8 cellular contexts compared by ENCODE assay signal in the genomic region with DNA sequence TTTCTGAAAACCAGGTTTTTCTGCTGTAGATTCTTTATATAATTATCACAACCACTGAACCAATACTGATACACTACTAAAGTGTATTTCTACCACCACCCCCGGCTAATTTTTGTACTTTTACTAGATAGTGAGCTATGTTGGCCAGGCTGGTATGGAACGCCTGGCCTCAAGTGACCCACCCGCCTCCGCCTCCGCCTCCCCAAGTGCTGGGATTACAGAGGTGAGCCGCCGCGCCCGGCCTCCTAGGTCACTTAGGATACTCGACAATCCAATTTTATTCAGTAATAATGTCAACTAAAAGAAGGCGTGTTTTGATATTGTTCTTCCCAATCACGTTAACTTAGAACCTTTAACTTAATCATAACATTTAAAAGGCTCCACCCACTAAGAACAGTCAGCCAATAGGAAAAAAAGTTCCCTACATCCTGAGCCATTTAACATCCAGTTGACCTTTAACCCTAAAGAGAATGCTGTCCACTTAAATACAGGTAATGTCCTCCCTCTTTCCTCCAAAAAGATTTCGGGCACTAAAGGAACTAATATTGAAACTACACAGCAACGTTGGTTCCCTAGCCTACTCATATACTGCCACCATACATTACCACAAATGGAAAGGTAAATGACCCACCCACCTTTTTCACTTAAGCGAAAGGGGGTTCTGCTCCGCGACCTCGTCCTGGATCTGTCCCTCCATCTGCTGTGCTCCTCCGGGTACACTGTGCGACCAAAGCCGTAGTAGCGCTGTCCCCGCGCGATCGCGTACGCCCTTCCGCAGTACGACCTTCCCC. TPM values are rescaled to one million over a fixed set of nuclear protein-coding genes. Genes with fewer than 3 reads are reported as not detected.
A peak's percentile ranks its signal among the peaks of the same experiment; 100 is the strongest.
DNase-seq lines count a peak whose midpoint lies in the region; ATAC-seq, FAIRE-seq and TF ChIP-seq lines count a peak whose summit lies in the region.

No MANE protein-coding gene starts in this region.

- H3K9ac ChIP-seq in GM12878 (ENCODE audit: control insufficient read depth, insufficient read depth, low read length) = peak overlapping the region; percentile 99
- peak overlapping the region; percentile 94 to 97 for H3K9ac ChIP-seq in kidney (ENCODE audit: low read length in 2 of 2)

- in situ Hi-C loops in GM12878 (cut with MboI) = loop anchor here (25.0 kb wide), 1 partner anchor 1459 kb away; a partner anchor contains a TSS

- peak overlapping the region; percentile 85 for H3K4me2 ChIP-seq in GM12878 (ENCODE audit: control insufficient read depth, insufficient read depth)

- WGBS in GM12878 (ENCODE audit: insufficient coverage, insufficient replicate concordance, low lambda C conversion rate, missing lambda C conversion rate) = 22% methylated on average over 30 of the region's 30 CpGs
- WGBS in suprapubic skin = 22% methylated on average over 30 of the region's 30 CpGs

- DNase-seq in LoVo (ENCODE audit: low spot score) (peak; percentile 36), GM12878 (ENCODE audit: low read depth, low spot score) (no peak), kidney (no peak), suprapubic skin (ENCODE audit: low spot score in 2 of 2) (no peak), H4 (ENCODE audit: low spot score) (no peak), GM10266 (ENCODE audit: extremely low spot score) (no peak), nucleus accumbens (lab: John Stamatoyannopoulos, UW) (no peak)

- RAD21 ChIA-PET in GM12878 (lab: Charles Lee; ENCODE audit: unreplicated experiment) = no interaction called here

- TF ChIP-seq RAD21 in GM12878 (IDR thresholded peaks at IDR 0.05; ENCODE audit: insufficient read depth, low read depth, low read length) = no peak

- TF ChIP-seq POLR2A in GM12878 (IDR thresholded peaks at IDR 0.05; ENCODE audit: low read depth, low read length) (no peak), suprapubic skin (IDR thresholded peaks at IDR 0.05) (no peak)

- H3K9me3 ChIP-seq in GM12878 (replicated peaks; ENCODE audit: control insufficient read depth, insufficient read depth, low read length) (no peaks in the 10 kb centered on the region), kidney (ENCODE audit: control insufficient read depth in 1 of 2, low read length in 2 of 2) (no peaks in the 10 kb centered on the region), suprapubic skin (no peaks in the 10 kb centered on the region)

- CTCF ChIA-PET in GM12878 (lab: Yijun Ruan, JAX) = interaction anchor here (1.0 to 3.3 kb wide), 3 partner anchors 9 to 236 kb away, joined by 3 to 10 read pairs (median 5); a partner anchor contains a TSS

- TF ChIP-seq CTCF in GM12878 (IDR thresholded peaks at IDR 0.05 in 2 of 3, conservative IDR thresholded peaks at IDR 0.05 in 1 of 3; ENCODE audit: control insufficient read depth in 2 of 3, extremely low read depth in 1 of 3, insufficient read depth in 1 of 3, low read depth in 3 of 3, low read length in 3 of 3) (no peak), kidney (IDR thresholded peaks at IDR 0.05; ENCODE audit: borderline replicate concordance, extremely low read depth, insufficient read depth) (no peak), suprapubic skin (IDR thresholded peaks at IDR 0.05) (no peak), GM10266 (IDR thresholded peaks at IDR 0.05; ENCODE audit: control insufficient read depth, insufficient read depth, low read depth, missing control alignments) (no peak)

- H2AFZ ChIP-seq in GM12878 (ENCODE audit: control insufficient read depth, low read depth, low read length) = no peak overlapping the region

- H3K4me3 ChIP-seq in GM08714 (ENCODE audit: low read length) = peak overlapping the region; percentile 91
- peak overlapping the region; percentile 97 for H3K4me3 ChIP-seq in GM12878
- H3K4me3 ChIP-seq in kidney (ENCODE audit: low read length in 2 of 2) = peak overlapping the region; percentile 99 to 100
- peak overlapping the region; percentile 80 for H3K4me3 ChIP-seq in suprapubic skin

- H3K4me1 ChIP-seq in GM12878 (ENCODE audit: control insufficient read depth, insufficient read depth, low read length) = peaks cover 9% of the 10 kb centered on the region
- H3K4me1 ChIP-seq in kidney (ENCODE audit: control insufficient read depth in 1 of 2, insufficient read depth in 1 of 2, low read depth in 1 of 2, low read length in 2 of 2) = peaks cover 5 to 11% of the 10 kb centered on the region in 2 donors
- peaks cover 32% of the 10 kb centered on the region for H3K4me1 ChIP-seq in suprapubic skin

- H4K20me1 ChIP-seq in GM12878 (ENCODE audit: control insufficient read depth, insufficient read depth) = peaks cover 3% of the 10 kb centered on the region

- H3K36me3 ChIP-seq in GM12878 (ENCODE audit: control insufficient read depth in 2 of 2, insufficient read depth in 2 of 2, low read length in 1 of 2) (peaks cover 0 to 23% of the 10 kb centered on the region in 2 experiments; a peak in 3 of 4 replicates), kidney (ENCODE audit: control insufficient read depth in 1 of 2, insufficient read depth in 2 of 2, low read length in 2 of 2) (peaks cover 23 to 43% of the 10 kb centered on the region in 2 donors), suprapubic skin (peaks cover 41% of the 10 kb centered on the region)

- H3K79me2 ChIP-seq in GM12878 (ENCODE audit: control insufficient read depth, insufficient read depth, low read length) = peaks cover 46% of the 10 kb centered on the region

- SMC1A ChIA-PET in GM12878 (lab: Charles Lee; ENCODE audit: uncharacterized antibody, unreplicated experiment) = interaction anchor here (0.7 to 0.9 kb wide), 2 partner anchors 9 to 107 kb away, joined by 3 read pairs; no protein-coding TSS in a partner anchor

- BruUV-seq in GM12878 (replicated peaks; lab: Mats Ljungman, UMichigan) = no TSS peak

- intact Hi-C loops in GM12878 (cut with micrococcal nuclease; ENCODE audit: unreplicated experiment) (loop anchor here (5.0 to 10.0 kb wide), 2 partner anchors 91 to 559 kb away; a partner anchor contains a TSS), kidney (cut with DNase I) (no loop called here)

- H3K27me3 ChIP-seq in GM12878 (replicated peaks in 1 of 2; ENCODE audit: control insufficient read depth in 2 of 2, insufficient read depth in 2 of 2, low read length in 1 of 2) (no peaks in the 10 kb centered on the region), suprapubic skin (no peaks in the 10 kb centered on the region)

- peak; percentile 19 for ATAC-seq in GM12878

- FAIRE-seq in GM12878 (lab: Jason Lieb, UNC) (no peak), kidney (lab: Jason Lieb, UNC) (no peak)

- POLR2A ChIA-PET in GM12878 (lab: Charles Lee) = interaction anchor here (0.6 to 1.8 kb wide), 2 partner anchors 14 to 1065 kb away, joined by 5 to 14 read pairs; a partner anchor contains a TSS

- TF ChIP-seq EP300 in GM12878 (IDR thresholded peaks at IDR 0.05; ENCODE audit: borderline replicate concordance in 1 of 2, control insufficient read depth in 1 of 2, low read depth in 2 of 2, low read length in 2 of 2) (no peak), suprapubic skin (IDR thresholded peaks at IDR 0.05) (no peak)

- H3K27ac ChIP-seq in GM12878 (ENCODE audit: control insufficient read depth, insufficient read depth) (peak overlapping the region; percentile 97), kidney (ENCODE audit: low read depth in 2 of 2, low read length in 2 of 2) (peak overlapping the region; percentile 97 to 98), suprapubic skin (peak overlapping the region; percentile 99)

RNA-seq across cellular contexts. Expression of a gene that starts 1.2 kb away (rescaled TPM):
- 479 and 538 TPM in 2 replicates for total RNA-seq in GM12878 (2013; cell fraction: nucleolus; rRNA removed)
- total RNA-seq in GM12878 (2014; rRNA removed) (72.1 and 84.6 TPM in 2 replicates), GM12878 (2014; rRNA removed; fragmentation: Illumina TruSeq; extraction: Trizol) (114 and 115 TPM in 2 replicates), GM12878 (2021) (67.4 and 78.2 TPM in 2 replicates), kidney (123 TPM), suprapubic skin (100 to 1,000 TPM in 3 of 4 donors, 10 to 100 TPM in 1; 78.9 to 304 (median 120) TPM)
- 90.1 TPM for polyA plus RNA-seq in GM12878 (2011; ENCODE audit: low read depth)
- polyA plus RNA-seq in GM12878 (2011; rRNA removed) (128 and 232 TPM in 2 replicates), GM12878 (2014; fragmentation: Illumina TruSeq; extraction: Trizol) (88.5 and 118 TPM in 2 replicates), GM12878 (2014; fragmentation: Nextera tagmentation; extraction: Ambion mirVana) (10 to 100 TPM; 23.5 to 48.3 TPM), GM12878 (2014; rRNA removed) (103 and 125 TPM in 2 replicates), GM12878 (2016; fragmentation: Nextera tagmentation; extraction: Ambion mirVana) (10 to 100 TPM; 91.5 to 99.1 TPM), kidney (ENCODE audit: insufficient read depth, low read depth, low replicate concordance) (118 TPM)
- polyA plus RNA-seq in GM12878 (2011; cell fraction: cytosol; rRNA removed) = 69.9 and 105 TPM in 2 replicates
- 436 and 505 TPM in 2 replicates for polyA plus RNA-seq in GM12878 (2011; cell fraction: nucleus; rRNA removed)
- polyA plus RNA-seq in GM12878 (2012) = 121 and 150 TPM in 2 replicates
- polyA minus RNA-seq in GM12878 (2011; rRNA and poly(A)+ RNA removed) = 72.9 and 96.0 TPM in 2 replicates
- 36.5 and 49.1 TPM in 2 replicates for polyA minus RNA-seq in GM12878 (2011; cell fraction: cytosol; rRNA and poly(A)+ RNA removed)
- 150 and 177 TPM in 2 replicates for polyA minus RNA-seq in GM12878 (2011; cell fraction: nucleus; rRNA and poly(A)+ RNA removed)
- 23.1 and 31.2 TPM in 2 replicates for total RNA-seq in H4 (2014; rRNA removed; shearing (Covaris generic))

RNA-seq across cellular contexts. Expression of a gene that starts 13.7 kb away (rescaled TPM):
- 15.0 and 17.3 TPM in 2 replicates for total RNA-seq in GM12878 (2013; cell fraction: nucleolus; rRNA removed)
- 31.9 and 38.5 TPM in 2 replicates for total RNA-seq in GM12878 (2014; rRNA removed)
- 62.1 and 62.6 TPM in 2 replicates for total RNA-seq in GM12878 (2014; rRNA removed; fragmentation: Illumina TruSeq; extraction: Trizol)
- 29.2 and 30.0 TPM in 2 replicates for total RNA-seq in GM12878 (2021)
- 34.2 TPM for polyA plus RNA-seq in GM12878 (2011; ENCODE audit: low read depth)
- 49.2 and 80.1 TPM in 2 replicates for polyA plus RNA-seq in GM12878 (2011; rRNA removed)
- 12.1 and 13.2 TPM in 2 replicates for polyA plus RNA-seq in GM12878 (2011; cell fraction: cytosol; rRNA removed)
- polyA plus RNA-seq in GM12878 (2011; cell fraction: nucleus; rRNA removed) = 12.5 and 12.6 TPM in 2 replicates
- 68.3 and 73.1 TPM in 2 replicates for polyA plus RNA-seq in GM12878 (2012)
- 70.5 and 76.8 TPM in 2 replicates for polyA plus RNA-seq in GM12878 (2014; fragmentation: Illumina TruSeq; extraction: Trizol)
- 10 to 100 TPM; 20.3 to 31.3 TPM for polyA plus RNA-seq in GM12878 (2014; fragmentation: Nextera tagmentation; extraction: Ambion mirVana)
- 32.9 and 38.0 TPM in 2 replicates for polyA plus RNA-seq in GM12878 (2014; rRNA removed)
- 10 to 100 TPM; 34.8 to 35.8 TPM for polyA plus RNA-seq in GM12878 (2016; fragmentation: Nextera tagmentation; extraction: Ambion mirVana)
- polyA minus RNA-seq in GM12878 (2011; rRNA and poly(A)+ RNA removed) = 8.5 and 10.7 TPM in 2 replicates
- 3.2 and 5.9 TPM in 2 replicates for polyA minus RNA-seq in GM12878 (2011; cell fraction: cytosol; rRNA and poly(A)+ RNA removed)
- 6.4 and 12.8 TPM in 2 replicates for polyA minus RNA-seq in GM12878 (2011; cell fraction: nucleus; rRNA and poly(A)+ RNA removed)
- total RNA-seq in kidney = 53.8 TPM
- 91.5 TPM for polyA plus RNA-seq in kidney (ENCODE audit: insufficient read depth, low read depth, low replicate concordance)
- total RNA-seq in suprapubic skin = 10 to 100 TPM; 37.2 to 57.9 (median 46.2) TPM
- total RNA-seq in H4 (2014; rRNA removed; shearing (Covaris generic)) = 45.7 and 46.9 TPM in 2 replicates

RNA-seq across cellular contexts. Expression of a gene that starts 26.3 kb away (rescaled TPM):
- 0.27 TPM in 1 of 2 replicates, not detected in the other for total RNA-seq in GM12878 (2013; cell fraction: nucleolus; rRNA removed)
- total RNA-seq in GM12878 (2014; rRNA removed) (not detected in 2 replicates), GM12878 (2014; rRNA removed; fragmentation: Illumina TruSeq; extraction: Trizol) (not detected in 2 replicates), GM12878 (2021) (0.13 TPM in 1 of 2 replicates, not detected in the other), kidney (not detected), suprapubic skin (not detected)
- polyA plus RNA-seq in GM12878 (2011; ENCODE audit: low read depth) = not detected
- polyA plus RNA-seq in GM12878 (2011; rRNA removed) (not detected in 2 replicates), GM12878 (2014; fragmentation: Illumina TruSeq; extraction: Trizol) (not detected in 2 replicates), GM12878 (2014; fragmentation: Nextera tagmentation; extraction: Ambion mirVana) (under 1 TPM in 1 of 2 experiments, not detected in 1; 0.02 TPM), GM12878 (2014; rRNA removed) (not detected in 2 replicates), GM12878 (2016; fragmentation: Nextera tagmentation; extraction: Ambion mirVana) (under 1 TPM; 0.24 to 0.34 TPM), kidney (ENCODE audit: insufficient read depth, low read depth, low replicate concordance) (not detected)
- 0.04 TPM in 1 of 2 replicates, not detected in the other for polyA plus RNA-seq in GM12878 (2011; cell fraction: cytosol; rRNA removed)
- 0.16 TPM in 1 of 2 replicates, not detected in the other for polyA plus RNA-seq in GM12878 (2011; cell fraction: nucleus; rRNA removed)
- 0.12 and 0.15 TPM in 2 replicates for polyA plus RNA-seq in GM12878 (2012)
- polyA minus RNA-seq in GM12878 (2011; rRNA and poly(A)+ RNA removed) = not detected in 2 replicates
- not detected in 2 replicates for polyA minus RNA-seq in GM12878 (2011; cell fraction: cytosol; rRNA and poly(A)+ RNA removed)
- polyA minus RNA-seq in GM12878 (2011; cell fraction: nucleus; rRNA and poly(A)+ RNA removed) = not detected in 2 replicates
- total RNA-seq in H4 (2014; rRNA removed; shearing (Covaris generic)) = not detected in 2 replicates
